ENCODE assay signal across 11 cellular contexts in genomic region chr2:10344105-10345066, GRCh38. TPM values are rescaled to one million over a fixed set of nuclear protein-coding genes. Genes with fewer than 3 reads are reported as not detected.
DNase-seq lines count a peak whose midpoint lies in the region; ATAC-seq, FAIRE-seq and TF ChIP-seq lines count a peak whose summit lies in the region.
"Had no signal": no experiment of that assay in that cellular context is flagged by ENCODE, and none has a peak within 500 bp of the region (broad histone marks: within the 10 kb centered on the region; RNA-seq: fewer than 3 reads in every experiment).

No MANE protein-coding gene starts in this region.

- no peaks in the 10 kb centered on the region for H3K9me3 ChIP-seq in heart left ventricle
- H3K9me3 ChIP-seq: esophagus muscularis mucosa, prostate gland had no signal

- peaks cover 6% of the 10 kb centered on the region for H3K36me3 Mint-ChIP-seq in activated naive CD8-positive, alpha-beta T cell
- no peaks in the 10 kb centered on the region for H3K36me3 Mint-ChIP-seq in naive B cell

- peaks cover 0 to 56% (median 16%) of the 10 kb centered on the region in 12 donors for H3K4me1 ChIP-seq in heart left ventricle
- H3K4me1 ChIP-seq: prostate gland had no signal

- H3K4me1 Mint-ChIP-seq in activated naive CD8-positive, alpha-beta T cell (ENCODE audit: low read depth): peaks cover 76% of the 10 kb centered on the region
- H3K4me1 Mint-ChIP-seq in naive B cell: peaks cover 37 to 67% (median 60%) of the 10 kb centered on the region in 3 donors

- H3K27me3 ChIP-seq in heart left ventricle: no peaks in the 10 kb centered on the region
- H3K27me3 ChIP-seq: esophagus muscularis mucosa had no signal

- no peak overlapping the region for H3K27ac ChIP-seq in heart left ventricle
- H3K27ac ChIP-seq: esophagus muscularis mucosa, prostate gland had no signal

- H3K27ac Mint-ChIP-seq in activated naive CD8-positive, alpha-beta T cell: peak overlapping the region; percentile 62
- peak overlapping the region; percentile 13 to 73 (median 47) for H3K27ac Mint-ChIP-seq in naive B cell

- DNase-seq in D721Med (ENCODE audit: insufficient read length, low spot score) (peak; percentile 70), NCI-H1694 (lab: John Stamatoyannopoulos, UW) (peak; percentile 86), naive B cell (no peak), kidney tubule cell (ENCODE audit: low spot score) (no peak), heart left ventricle (no peak)
- DNase-seq in stimulated activated CD4-positive, alpha-beta T cell treated with anti-CD3 and anti-CD28 coated beads, Interleukin-2, amount 100 ng/mL, for 24 hours: no peak
- DNase-seq: left cardiac atrium had no signal

- no peaks in the 10 kb centered on the region for H3K36me3 ChIP-seq in heart left ventricle
- H3K36me3 ChIP-seq: esophagus muscularis mucosa, prostate gland had no signal

- H3K4me3 Mint-ChIP-seq in activated naive CD8-positive, alpha-beta T cell: no peak overlapping the region
- H3K4me3 Mint-ChIP-seq in naive B cell: peak overlapping the region in 5 of 8 donors; percentile 21 to 76 (median 26)

- intact Hi-C loops in heart left ventricle (cut with DNase I): loop anchor here in 1 of 10 donors (5.0 kb wide), 1 partner anchor 38 kb away; no protein-coding TSS in a partner anchor

- no peak for TF ChIP-seq CTCF in D721Med (IDR thresholded peaks at IDR 0.05; ENCODE audit: insufficient read depth, missing control alignments)
- TF ChIP-seq CTCF in heart left ventricle (IDR thresholded peaks at IDR 0.05): no peak

- no peak for TF ChIP-seq POLR2A in heart left ventricle (IDR thresholded peaks at IDR 0.05)

- H3K9me3 Mint-ChIP-seq in activated naive CD8-positive, alpha-beta T cell (ENCODE audit: low read depth): no peaks in the 10 kb centered on the region
- H3K9me3 Mint-ChIP-seq in naive B cell: no peaks in the 10 kb centered on the region

- WGBS in heart left ventricle, 4 donors: 80 to 82% (median 80%) methylated on average over 19 of the region's 19 CpGs

- FAIRE-seq in D721Med (lab: Jason Lieb, UNC): no peak

- no peaks in the 10 kb centered on the region for H3K27me3 Mint-ChIP-seq in activated naive CD8-positive, alpha-beta T cell
- H3K27me3 Mint-ChIP-seq in naive B cell: no peaks in the 10 kb centered on the region

- no peak for ATAC-seq in naive B cell (ENCODE audit: low read depth in 2 of 2)
- ATAC-seq in heart left ventricle: no peak
- ATAC-seq in GM21576 (IDR thresholded peaks at IDR 0.05; ENCODE audit: unreplicated experiment): no peak
- ATAC-seq: left cardiac atrium had no signal

- H3K4me3 ChIP-seq in heart left ventricle: no peak overlapping the region
- H3K4me3 ChIP-seq: esophagus muscularis mucosa, prostate gland had no signal

RNA-seq across cellular contexts. Expression of gene HPCAL1, which starts 41.7 kb away (rescaled TPM):
- 10 to 100 TPM; 49.1 to 92.1 (median 66.7) TPM for polyA plus RNA-seq in naive B cell (ENCODE audit: low read depth in 6 of 6)
- 10 to 100 TPM; 18.9 to 63.2 (median 40.5) TPM for total RNA-seq in heart left ventricle
- 10 to 100 TPM; 30.8 to 42.6 TPM for polyA plus RNA-seq in heart left ventricle

Comparison
In these comparisons a context has a peak if more than half of its experiments do, and no peak if none do; other contexts are left out.
1. DNase-seq: peak in D721Med (single experiment) and NCI-H1694 (single experiment); none in naive B cell (single experiment), kidney tubule cell (single experiment), heart left ventricle (0 of 5) and stimulated activated CD4-positive, alpha-beta T cell treated with anti-CD3 and anti-CD28 coated beads, Interleukin-2, amount 100 ng/mL, for 24 hours (0 of 2).